2 cellular contexts compared by ENCODE assay signal in the genomic region with DNA sequence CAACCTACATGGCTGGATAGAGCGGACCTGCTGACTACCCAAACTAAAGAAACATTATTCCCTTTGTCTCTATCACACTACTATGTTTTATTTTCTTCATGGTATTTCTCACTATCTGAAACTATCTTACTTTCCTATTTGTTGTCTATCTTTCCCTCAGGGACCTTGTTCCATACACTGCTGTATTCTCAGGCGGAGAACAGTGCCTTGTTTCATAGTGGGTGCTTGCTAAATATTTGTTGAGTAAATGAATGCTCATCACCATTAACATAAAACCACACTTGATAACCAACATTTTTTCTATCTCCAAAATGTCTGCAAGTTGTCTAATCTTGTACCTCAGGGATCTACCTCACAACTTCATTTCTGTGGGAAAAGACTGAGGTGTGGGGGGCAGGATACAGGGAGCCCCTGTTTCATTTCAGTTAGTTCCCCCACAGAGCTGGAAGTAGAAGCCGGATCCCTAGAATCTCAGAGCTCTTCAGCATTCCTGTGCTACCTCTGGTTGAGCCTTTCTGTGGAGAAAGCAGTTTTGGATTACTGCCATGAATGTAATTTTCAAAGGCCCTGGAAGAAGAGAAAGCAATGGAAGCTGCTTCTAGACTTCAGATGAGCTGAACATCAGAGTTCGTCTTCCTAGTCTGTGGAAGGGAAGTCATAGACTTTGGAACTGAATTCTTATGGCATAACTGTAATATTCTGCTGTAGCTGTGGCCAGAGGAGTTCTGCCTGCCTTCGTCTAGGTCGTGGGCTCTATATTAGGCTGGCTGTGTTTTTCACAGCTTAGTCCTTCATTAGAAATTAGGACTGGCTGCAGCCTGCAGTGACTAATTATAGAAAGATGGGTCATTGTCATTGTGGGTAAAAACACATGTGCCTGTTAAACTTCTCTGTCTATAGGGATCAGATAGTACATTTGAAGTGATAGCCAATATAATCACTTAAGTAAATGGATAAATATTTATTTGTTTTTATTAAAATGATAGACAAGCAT.
TF ChIP-seq lines count a peak whose summit lies in the region.

No MANE protein-coding gene starts in this region.

TF ChIP-seq in A549, 52 proteins besides CTCF, POLR2A, EP300 and RAD21:
- TF ChIP-seq FOSB (CRISPR knock-in tag; IDR thresholded peaks at IDR 0.05) (no peak), HOXA7 (CRISPR knock-in tag; IDR thresholded peaks at IDR 0.05) (no peak), ESRRA (IDR thresholded peaks at IDR 0.05; ENCODE audit: borderline replicate concordance, low read length) (no peak), PBX3 (IDR thresholded peaks at IDR 0.05) (no peak), KDM1A (IDR thresholded peaks at IDR 0.05; ENCODE audit: low read depth) (no peak)

TF ChIP-seq in IMR-90, 13 proteins besides CTCF, POLR2A, EP300 and RAD21:
- TF ChIP-seq BHLHE40 (IDR thresholded peaks at IDR 0.05; ENCODE audit: low read depth, low read length) (no peak), CHD1 (IDR thresholded peaks at IDR 0.05; ENCODE audit: low read depth, low read length) (no peak), CEBPB (IDR thresholded peaks at IDR 0.05; ENCODE audit: low read depth, low read length) (no peak), RFX5 (IDR thresholded peaks at IDR 0.05; ENCODE audit: low read depth, low read length) (no peak), MXI1 (IDR thresholded peaks at IDR 0.05; ENCODE audit: borderline replicate concordance, low read depth, low read length) (no peak), RCOR1 (IDR thresholded peaks at IDR 0.05; ENCODE audit: insufficient replicate concordance, low read length) (no peak), FOS (IDR thresholded peaks at IDR 0.05; ENCODE audit: low read depth, low read length) (no peak), NFE2L2 (IDR thresholded peaks at IDR 0.05; ENCODE audit: low read depth, low read length) (no peak), MAZ (IDR thresholded peaks at IDR 0.05; ENCODE audit: borderline replicate concordance, low read depth, low read length) (no peak), MAFK (IDR thresholded peaks at IDR 0.05; ENCODE audit: low read depth, low read length) (no peak), SMC3 (IDR thresholded peaks at IDR 0.05; ENCODE audit: low read depth, low read length) (no peak)
- TF ChIP-seq, protein P1, sequence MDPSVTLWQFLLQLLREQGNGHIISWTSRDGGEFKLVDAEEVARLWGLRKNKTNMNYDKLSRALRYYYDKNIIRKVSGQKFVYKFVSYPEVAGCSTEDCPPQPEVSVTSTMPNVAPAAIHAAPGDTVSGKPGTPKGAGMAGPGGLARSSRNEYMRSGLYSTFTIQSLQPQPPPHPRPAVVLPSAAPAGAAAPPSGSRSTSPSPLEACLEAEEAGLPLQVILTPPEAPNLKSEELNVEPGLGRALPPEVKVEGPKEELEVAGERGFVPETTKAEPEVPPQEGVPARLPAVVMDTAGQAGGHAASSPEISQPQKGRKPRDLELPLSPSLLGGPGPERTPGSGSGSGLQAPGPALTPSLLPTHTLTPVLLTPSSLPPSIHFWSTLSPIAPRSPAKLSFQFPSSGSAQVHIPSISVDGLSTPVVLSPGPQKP (IDR thresholded peaks at IDR 0.05; ENCODE audit: borderline replicate concordance, low read depth, low read length) = no peak
- TF ChIP-seq, protein P2, sequence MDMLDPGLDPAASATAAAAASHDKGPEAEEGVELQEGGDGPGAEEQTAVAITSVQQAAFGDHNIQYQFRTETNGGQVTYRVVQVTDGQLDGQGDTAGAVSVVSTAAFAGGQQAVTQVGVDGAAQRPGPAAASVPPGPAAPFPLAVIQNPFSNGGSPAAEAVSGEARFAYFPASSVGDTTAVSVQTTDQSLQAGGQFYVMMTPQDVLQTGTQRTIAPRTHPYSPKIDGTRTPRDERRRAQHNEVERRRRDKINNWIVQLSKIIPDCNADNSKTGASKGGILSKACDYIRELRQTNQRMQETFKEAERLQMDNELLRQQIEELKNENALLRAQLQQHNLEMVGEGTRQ (IDR thresholded peaks at IDR 0.05; ENCODE audit: low read depth, low read length) = no peak
